8 cellular contexts compared by ENCODE assay signal in genomic region chr19:36013280-36014028, GRCh38. TPM values are rescaled to one million over a fixed set of nuclear protein-coding genes. Genes with fewer than 3 reads are reported as not detected.
A peak's percentile ranks its signal among the peaks of the same experiment; 100 is the strongest.
DNase-seq lines count a peak whose midpoint lies in the region; ATAC-seq and TF ChIP-seq lines count a peak whose summit lies in the region.

No MANE protein-coding gene starts in this region.

- CTCF ChIA-PET in naive thymus-derived CD4-positive, alpha-beta T cell (lab: Charles Lee): interaction anchor here (1.0 to 1.3 kb wide), 2 partner anchors 19 to 55 kb away, joined by 3 to 4 read pairs; no protein-coding TSS in a partner anchor

- no peak for TF ChIP-seq CTCF in AG10803 (conservative IDR thresholded peaks at IDR 0.05; ENCODE audit: low read length)
- no peak for TF ChIP-seq CTCF in choroid plexus epithelial cell (conservative IDR thresholded peaks at IDR 0.05; ENCODE audit: low read depth, low read length)

- intact Hi-C loops in naive thymus-derived CD4-positive, alpha-beta T cell (cut with micrococcal nuclease): loop anchor here (1.0 to 5.0 kb wide), 14 partner anchors 18 to 401 kb away; partner anchors contain the start of genes SDHAF1 (in 2 of the 2), TBCB (in 2 of the 2), THAP8 (in 2 of the 2) and WDR62 (in 2 of the 2)

- no peaks in the 10 kb centered on the region for H3K27me3 ChIP-seq in naive thymus-derived CD4-positive, alpha-beta T cell (ENCODE audit: control insufficient read depth in 2 of 2, insufficient read depth in 2 of 2, low read length in 2 of 2)

- H3K27ac ChIP-seq in naive thymus-derived CD4-positive, alpha-beta T cell (ENCODE audit: low read depth, low read length): peak overlapping the region; percentile 86

- POLR2A ChIA-PET in naive thymus-derived CD4-positive, alpha-beta T cell (lab: Charles Lee): interaction anchor here (0.6 to 2.1 kb wide), 10 partner anchors 9 to 271 kb away, joined by 3 to 12 read pairs (median 4); partner anchors contain the start of genes IGFLR1, SDHAF1, THAP8 and WDR62

- no peaks in the 10 kb centered on the region for H3K9me3 ChIP-seq in naive thymus-derived CD4-positive, alpha-beta T cell (ENCODE audit: control insufficient read depth in 2 of 3, low read length in 3 of 3)

- no peaks in the 10 kb centered on the region for H3K9me3 Mint-ChIP-seq in naive thymus-derived CD4-positive, alpha-beta T cell

- H3K4me3 Mint-ChIP-seq in naive thymus-derived CD4-positive, alpha-beta T cell: peak overlapping the region; percentile 92 to 99 (median 95)

- H3K4me3 ChIP-seq in AG10803 (ENCODE audit: low read length) (peak overlapping the region; percentile 90), choroid plexus epithelial cell (ENCODE audit: low read depth, low read length) (peak overlapping the region; percentile 66)
- H3K4me3 ChIP-seq in naive thymus-derived CD4-positive, alpha-beta T cell (ENCODE audit: low read length): peak overlapping the region; percentile 93

- H3K36me3 ChIP-seq in naive thymus-derived CD4-positive, alpha-beta T cell (ENCODE audit: control insufficient read depth in 2 of 3, insufficient read depth in 3 of 3, low read length in 3 of 3): peaks cover 0 to 9% (median 0%) of the 10 kb centered on the region in 3 experiments

- no peak for TF ChIP-seq EP300 in Ishikawa (IDR thresholded peaks at IDR 0.05; ENCODE audit: borderline replicate concordance)

- peaks cover 36 to 57% (median 51%) of the 10 kb centered on the region in 7 donors for H3K4me1 Mint-ChIP-seq in naive thymus-derived CD4-positive, alpha-beta T cell

- peak overlapping the region; percentile 88 to 99 (median 94) for H3K27ac Mint-ChIP-seq in naive thymus-derived CD4-positive, alpha-beta T cell

- H3K36me3 Mint-ChIP-seq in naive thymus-derived CD4-positive, alpha-beta T cell: peaks cover 0 to 12% (median 0%) of the 10 kb centered on the region in 5 donors

- peaks cover 17 to 24% of the 10 kb centered on the region in 2 donors for H3K4me1 ChIP-seq in naive thymus-derived CD4-positive, alpha-beta T cell (ENCODE audit: control insufficient read depth in 2 of 2, insufficient read depth in 2 of 2, low read length in 2 of 2)

- H3K27me3 Mint-ChIP-seq in naive thymus-derived CD4-positive, alpha-beta T cell: no peaks in the 10 kb centered on the region

- TF ChIP-seq RAD21 in Ishikawa (IDR thresholded peaks at IDR 0.05; ENCODE audit: low read depth): no peak

- DNase-seq in AG10803 (ENCODE audit: low read depth) (no peak), choroid plexus epithelial cell (ENCODE audit: low read depth) (no peak), DMS 273 (lab: John Stamatoyannopoulos, UW; ENCODE audit: unreplicated experiment) (no peak), NCI-H1092 treated with DMSO at 0.1 percent for 48 hours (lab: John Stamatoyannopoulos, UW) (no peak)
- DNase-seq in naive thymus-derived CD4-positive, alpha-beta T cell: no peak

- ATAC-seq in naive thymus-derived CD4-positive, alpha-beta T cell: no peak
- ATAC-seq in GM21367 (IDR thresholded peaks at IDR 0.05; ENCODE audit: unreplicated experiment) (no peak), GM19351 (IDR thresholded peaks at IDR 0.05; ENCODE audit: unreplicated experiment) (no peak)

TF ChIP-seq in Ishikawa, 13 proteins besides CTCF, POLR2A, EP300 and RAD21:
- 0 out of 2 replicates have a peak, but pooled peaks have one; percentile 54 for TF ChIP-seq ZBTB7A (IDR thresholded peaks at IDR 0.05; ENCODE audit: low read depth)
- TF ChIP-seq TEAD4 (IDR thresholded peaks at IDR 0.05): no peak

RNA-seq across cellular contexts. Expression of gene ALKBH6, which starts 0.6 kb away (rescaled TPM):
- 10 to 100 TPM; 32.6 to 60.6 (median 49.3) TPM for total RNA-seq in naive thymus-derived CD4-positive, alpha-beta T cell
- polyA plus RNA-seq in naive thymus-derived CD4-positive, alpha-beta T cell: 10 to 100 TPM; 19.1 to 34.1 TPM

RNA-seq across cellular contexts. Expression of gene SYNE4, which starts 4.8 kb away (rescaled TPM):
- total RNA-seq in naive thymus-derived CD4-positive, alpha-beta T cell: 1 to 10 TPM; 1.7 to 5.4 (median 3.8) TPM
- polyA plus RNA-seq in naive thymus-derived CD4-positive, alpha-beta T cell: under 1 TPM in 1 of 2 donors, not detected in 1; 0.14 TPM

RNA-seq across cellular contexts. Expression of gene SDHAF1, which starts 18.5 kb away (rescaled TPM):
- total RNA-seq in naive thymus-derived CD4-positive, alpha-beta T cell: 10 to 100 TPM in 3 of 5 experiments, 1 to 10 TPM in 2; 7.8 to 26.1 (median 17.8) TPM
- 10 to 100 TPM; 29.9 to 58.1 TPM for polyA plus RNA-seq in naive thymus-derived CD4-positive, alpha-beta T cell

RNA-seq across cellular contexts. Expression of gene CLIP3, which starts 19.2 kb away (rescaled TPM):
- total RNA-seq in naive thymus-derived CD4-positive, alpha-beta T cell: 1 to 10 TPM; 1.1 to 4.0 (median 3.0) TPM
- 1 to 10 TPM; 3.1 to 5.2 TPM for polyA plus RNA-seq in naive thymus-derived CD4-positive, alpha-beta T cell

RNA-seq across cellular contexts. Expression of gene THAP8, which starts 40.6 kb away (rescaled TPM):
- total RNA-seq in naive thymus-derived CD4-positive, alpha-beta T cell: 1 to 10 TPM; 2.2 to 6.6 (median 6.1) TPM
- polyA plus RNA-seq in naive thymus-derived CD4-positive, alpha-beta T cell: 1 to 10 TPM; 4.5 to 5.4 TPM
